Comparison of ENCODE assay signal across 1 cellular context in genomic region chr19:3837922-3838321, GRCh38.
TF ChIP-seq lines count a peak whose summit lies in the region.

No MANE protein-coding gene starts in this region.

TF ChIP-seq in GM12878, 131 proteins besides CTCF, POLR2A, EP300 and RAD21:
- TF ChIP-seq IRF4 (IDR thresholded peaks at IDR 0.05; ENCODE audit: low read depth, low read length) (no peak), FOXM1 (IDR thresholded peaks at IDR 0.05; ENCODE audit: low read depth, low read length) (0 out of 2 replicates have a peak, but pooled peaks have one; percentile 22), RELA (IDR thresholded peaks at IDR 0.05; ENCODE audit: borderline replicate concordance, partially characterized antibody) (no peak), PAX5 (IDR thresholded peaks at IDR 0.05; ENCODE audit: borderline replicate concordance, low read depth, low read length) (peak; percentile 92; the same call in 1 of the 2 replicates), SUZ12 (IDR thresholded peaks at IDR 0.05; ENCODE audit: unreplicated experiment) (no peak), CHD2 (IDR thresholded peaks at IDR 0.05; ENCODE audit: borderline replicate concordance, low read depth, low read length) (no peak)
TF ChIP-seq in GM12878: peak in this region for 2.
